13 cellular contexts compared by ENCODE assay signal in the genomic region with DNA sequence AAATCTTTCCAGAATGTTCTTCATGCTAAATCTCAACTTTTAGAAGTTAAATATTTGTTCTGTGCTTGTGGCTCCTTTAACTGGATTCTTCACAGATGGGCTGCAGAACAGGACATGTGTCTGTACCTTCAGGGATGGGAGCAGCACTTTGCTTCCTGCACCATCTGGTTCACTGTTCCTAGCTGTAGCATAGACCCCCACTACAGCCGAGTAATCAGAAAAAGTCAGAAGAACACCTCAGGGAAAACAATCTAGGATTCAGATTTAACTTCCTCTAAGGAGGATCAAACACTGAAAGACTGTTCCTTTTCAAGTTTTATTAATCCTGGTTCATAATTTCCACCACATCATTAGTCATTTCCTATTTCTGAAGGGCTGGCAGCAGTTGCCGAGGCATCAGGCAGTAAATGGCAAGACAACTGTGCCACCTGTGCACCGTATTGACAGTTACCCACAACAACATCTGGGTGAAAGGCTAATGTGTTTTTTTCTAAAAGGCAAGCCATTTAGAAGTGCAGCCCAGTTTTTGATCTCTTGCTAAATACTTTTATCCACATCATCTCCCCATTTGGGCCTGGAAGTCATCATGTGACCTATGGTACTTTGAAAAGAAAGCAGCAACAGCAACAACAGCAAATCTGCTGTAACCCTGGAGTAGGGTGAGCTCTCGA.
A peak's percentile ranks its signal among the peaks of the same experiment; 100 is the strongest.
DNase-seq lines count a peak whose midpoint lies in the region; ATAC-seq and TF ChIP-seq lines count a peak whose summit lies in the region.
"Had no signal": no experiment of that assay in that cellular context is flagged by ENCODE, and none has a peak within 500 bp of the region (broad histone marks: within the 10 kb centered on the region; RNA-seq: fewer than 3 reads in every experiment).

No MANE protein-coding gene starts in this region.

- H3K4me3 Mint-ChIP-seq in CD8-positive, alpha-beta T cell, result no peak overlapping the region
- H3K4me3 Mint-ChIP-seq: naive thymus-derived CD8-positive, alpha-beta T cell had no signal

- H3K4me1 ChIP-seq in right cardiac atrium (ENCODE audit: control insufficient read depth, insufficient read depth, low read length) (peaks cover 2% of the 10 kb centered on the region), subcutaneous abdominal adipose tissue (ENCODE audit: control insufficient read depth in 5 of 5, insufficient read depth in 5 of 5, low read length in 5 of 5) (peaks cover 6 to 69% (median 65%) of the 10 kb centered on the region in 5 donors)
- H3K4me1 ChIP-seq in CD8-positive, alpha-beta T cell (ENCODE audit: insufficient read depth, low read length), result no peaks in the 10 kb centered on the region
- H3K4me1 ChIP-seq: SJSA1 had no signal

- H3K27ac ChIP-seq in right cardiac atrium (ENCODE audit: low read length), result peak overlapping the region; percentile 13
- peak overlapping the region; percentile 68 for H3K27ac ChIP-seq in subcutaneous abdominal adipose tissue (ENCODE audit: low read depth, low read length)
- no peak overlapping the region for H3K27ac ChIP-seq in CD8-positive, alpha-beta T cell (ENCODE audit: low read depth, low read length)
- H3K27ac ChIP-seq: SJSA1, vagina, WERI-Rb-1 had no signal

- H3K27ac Mint-ChIP-seq in CD8-positive, alpha-beta T cell, result no peak overlapping the region

- peaks cover 15% of the 10 kb centered on the region for H3K27me3 Mint-ChIP-seq in CD8-positive, alpha-beta T cell (ENCODE audit: low read depth)

- DNase-seq in right cardiac atrium (no peak), Right ventricle myocardium inferior (ENCODE audit: missing footprints) (no peak), NCI-H446 treated with DMSO at 0.1 percent for 48 hours (lab: John Stamatoyannopoulos, UW) (peak; percentile 31), fibroblast of pulmonary artery (ENCODE audit: low read depth) (peak; percentile 23)
- no peak for DNase-seq in CD8-positive, alpha-beta T cell
- DNase-seq in stimulated activated CD4-positive, alpha-beta T cell treated with anti-CD3 and anti-CD28 coated beads, Interleukin-1b, Interleukin-23, amount 100 ng/mL, for 48 hours, result no peak
- DNase-seq: naive thymus-derived CD8-positive, alpha-beta T cell; NCI-H1092 treated with DMSO at 0.1 percent for 48 hours; WERI-Rb-1 had no signal

- POLR2A ChIA-PET in CD8-positive, alpha-beta T cell (lab: Charles Lee), result no interaction called here

- intact Hi-C loops in right cardiac atrium (cut with DNase I), result no loop called here
- intact Hi-C loops in Right ventricle myocardium inferior (cut with DNase I), result no loop called here
- intact Hi-C loops in CD8-positive, alpha-beta T cell (cut with DNase I, micrococcal nuclease), result no loop called here

- peak overlapping the region in 2 of 5 donors; percentile 21 to 26 for H3K9ac ChIP-seq in subcutaneous abdominal adipose tissue (ENCODE audit: low read length in 5 of 5)

- peaks cover 2% of the 10 kb centered on the region for H3K4me1 Mint-ChIP-seq in CD8-positive, alpha-beta T cell (ENCODE audit: low read depth)

- H3K9me3 ChIP-seq in right cardiac atrium (ENCODE audit: control insufficient read depth, low read length) (no peaks in the 10 kb centered on the region), subcutaneous abdominal adipose tissue (ENCODE audit: control insufficient read depth in 5 of 5, low read length in 5 of 5) (no peaks in the 10 kb centered on the region)
- no peaks in the 10 kb centered on the region for H3K9me3 ChIP-seq in CD8-positive, alpha-beta T cell (ENCODE audit: low read length)
- H3K9me3 ChIP-seq: SJSA1, vagina had no signal

- H3K4me3 ChIP-seq in right cardiac atrium (ENCODE audit: low read length), result no peak overlapping the region
- H3K4me3 ChIP-seq in fibroblast of pulmonary artery (replicated peaks; ENCODE audit: low read depth, low read length), result no peak overlapping the region
- no peak overlapping the region for H3K4me3 ChIP-seq in subcutaneous abdominal adipose tissue (ENCODE audit: low read depth in 1 of 5, low read length in 5 of 5)
- H3K4me3 ChIP-seq in CD8-positive, alpha-beta T cell (ENCODE audit: low read depth, low read length), result no peak overlapping the region
- H3K4me3 ChIP-seq: SJSA1, vagina had no signal

- CTCF ChIA-PET in CD8-positive, alpha-beta T cell (lab: Charles Lee), result interaction anchor here (1.5 kb wide), 1 partner anchor 29 kb away, joined by 4 read pairs; no protein-coding TSS in a partner anchor

- H3K36me3 Mint-ChIP-seq in CD8-positive, alpha-beta T cell, result no peaks in the 10 kb centered on the region
- H3K36me3 Mint-ChIP-seq: naive thymus-derived CD8-positive, alpha-beta T cell had no signal

- TF ChIP-seq CTCF in fibroblast of pulmonary artery (IDR thresholded peaks at IDR 0.05; ENCODE audit: low read length, missing control alignments), result no peak
- TF ChIP-seq CTCF in CD8-positive, alpha-beta T cell (IDR thresholded peaks at IDR 0.05), result no peak

- WGBS in right cardiac atrium, result 57% methylated on average over 4 of the region's 4 CpGs

- no peaks in the 10 kb centered on the region for H3K36me3 ChIP-seq in subcutaneous abdominal adipose tissue (ENCODE audit: control insufficient read depth in 5 of 5, insufficient read depth in 5 of 5, low read length in 5 of 5)
- H3K36me3 ChIP-seq in CD8-positive, alpha-beta T cell (ENCODE audit: insufficient read depth, low read length), result no peaks in the 10 kb centered on the region
- H3K36me3 ChIP-seq: SJSA1, vagina, WERI-Rb-1 had no signal

- no peaks in the 10 kb centered on the region for H3K9me3 Mint-ChIP-seq in CD8-positive, alpha-beta T cell
- H3K9me3 Mint-ChIP-seq: naive thymus-derived CD8-positive, alpha-beta T cell had no signal

- no peaks in the 10 kb centered on the region for H3K27me3 ChIP-seq in right cardiac atrium (ENCODE audit: control insufficient read depth, insufficient read depth)
- H3K27me3 ChIP-seq in subcutaneous abdominal adipose tissue (ENCODE audit: control insufficient read depth in 5 of 5, insufficient read depth in 4 of 5, low read length in 5 of 5), result no peaks in the 10 kb centered on the region
- H3K27me3 ChIP-seq in CD8-positive, alpha-beta T cell (ENCODE audit: insufficient read depth, low read length), result no peaks in the 10 kb centered on the region
- H3K27me3 ChIP-seq: vagina had no signal

- ATAC-seq in right cardiac atrium, result no peak
- no peak for ATAC-seq in Right ventricle myocardium inferior
- ATAC-seq in GM21390 (IDR thresholded peaks at IDR 0.05; ENCODE audit: unreplicated experiment), result no peak
- ATAC-seq in CD8-positive, alpha-beta T cell, result no peak
- ATAC-seq: naive thymus-derived CD8-positive, alpha-beta T cell had no signal

Comparison
In these comparisons a context has a peak if more than half of its experiments do, and no peak if none do; other contexts are left out.
1. DNase-seq: peak in NCI-H446 treated with DMSO at 0.1 percent for 48 hours (single experiment) and fibroblast of pulmonary artery (single experiment); none in right cardiac atrium (0 of 3), Right ventricle myocardium inferior (single experiment), CD8-positive, alpha-beta T cell (0 of 7) and stimulated activated CD4-positive, alpha-beta T cell treated with anti-CD3 and anti-CD28 coated beads, Interleukin-1b, Interleukin-23, amount 100 ng/mL, for 48 hours (single experiment).